Comparison of ENCODE assay signal across 34 cellular contexts in the genomic region with DNA sequence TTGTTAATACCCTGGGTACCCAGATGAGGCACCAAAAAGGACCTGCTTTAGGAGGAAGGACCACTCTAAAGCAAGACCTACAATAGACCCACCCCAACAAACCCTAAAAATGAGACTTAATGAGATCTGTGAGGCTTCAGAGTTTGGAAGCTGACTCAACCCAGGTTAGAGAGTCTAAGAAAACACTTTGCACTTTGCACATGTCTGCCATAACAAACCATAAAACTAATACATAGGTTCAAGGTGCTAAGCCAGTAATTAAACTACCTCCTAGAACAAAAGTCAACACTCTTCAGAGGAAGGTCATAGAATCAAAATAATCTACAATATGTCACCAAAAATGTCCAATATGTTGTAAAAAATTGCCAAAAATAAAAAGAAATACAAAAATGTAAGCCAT.
"Had no signal": no experiment of that assay in that cellular context is flagged by ENCODE, and none has a peak within 500 bp of the region (broad histone marks: within the 10 kb centered on the region; RNA-seq: fewer than 3 reads in every experiment).

No MANE protein-coding gene starts in this region.

- H3K27ac ChIP-seq: adrenal gland, ascending aorta, body of pancreas, brain microvascular endothelial cell, breast epithelium, cardiac muscle cell had no signal

- H3K4me1 ChIP-seq: adrenal gland, ascending aorta, body of pancreas, breast epithelium had no signal

- H3K36me3 ChIP-seq: adrenal gland, ascending aorta, brain microvascular endothelial cell, breast epithelium, cardiac muscle cell had no signal

- H3K4me3 ChIP-seq: adrenal gland, ascending aorta, body of pancreas, breast epithelium, cardiac muscle cell had no signal

- H3K27me3 ChIP-seq: adrenal gland, ascending aorta, body of pancreas, brain microvascular endothelial cell, breast epithelium, cardiac muscle cell had no signal

- H3K9me3 ChIP-seq: adrenal gland, ascending aorta, body of pancreas, breast epithelium had no signal

- FAIRE-seq: astrocyte had no signal

- ATAC-seq: activated naive CD4-positive, alpha-beta T cell treated with anti-CD3 and anti-CD28 coated beads, Interleukin-2, amount 50 U/mL, for 72 hours; activated naive CD8-positive, alpha-beta T cell treated with anti-CD3 and anti-CD28 coated beads, Interleukin-2, amount 50 U/mL, for 24 hours; activated T-cell treated with anti-CD3 and anti-CD28 coated beads, Interleukin-2, amount 50 U/mL, for 4 hours; activated T-cell treated with anti-CD3 and anti-CD28 coated beads, Interleukin-2, amount 50 U/mL, for 72 hours; activated T-helper 17 cell treated with anti-CD3 and anti-CD28 coated beads, Interleukin-2, amount 50 U/mL, for 72 hours; body of pancreas had no signal

- DNase-seq: activated effector memory CD4-positive, alpha-beta T cell treated with anti-CD3 and anti-CD28 coated beads, Interleukin-2, amount 50 U/mL, for 16 hours; activated effector memory CD4-positive, alpha-beta T cell treated with Interleukin-2 at 50 U/mL for 16 hours; activated gamma-delta T cell; activated gamma-delta T cell treated with Interleukin-2 at 50 U/mL for 16 hours; activated naive CD4-positive, alpha-beta T cell; activated naive CD4-positive, alpha-beta T cell treated with anti-CD3 and anti-CD28 coated beads for 36 hours; activated naive CD4-positive, alpha-beta T cell treated with anti-CD3 and anti-CD28 coated beads, Interleukin-2, amount 10 ng/mL, durations not matched to agents 7 days and 5 days; activated naive CD4-positive, alpha-beta T cell treated with anti-CD3 and anti-CD28 coated beads, Interleukin-2, amount 50 U/mL, for 16 hours; activated naive CD4-positive, alpha-beta T cell treated with Interleukin-2 at 50 U/mL for 16 hours; activated naive CD8-positive, alpha-beta T cell treated with anti-CD3 and anti-CD28 coated beads for 36 hours; activated naive CD8-positive, alpha-beta T cell treated with anti-CD3 and anti-CD28 coated beads, Interleukin-2, amount 10 ng/mL, durations not matched to agents 7 days and 5 days; activated naive CD8-positive, alpha-beta T cell treated with anti-CD3 and anti-CD28 coated beads, Interleukin-2, amount 50 U/mL, for 24 hours; activated T-cell treated with anti-CD3 and anti-CD28 coated beads for 4 hours; activated T-cell treated with anti-CD3 and anti-CD28 coated beads, Interleukin-2, amount 50 U/mL, for 1 hour; activated T-cell treated with anti-CD3 and anti-CD28 coated beads, Interleukin-2, amount 50 U/mL, for 24 hours; activated T-cell treated with anti-CD3 and anti-CD28 coated beads, Interleukin-2, amount 50 U/mL, for 4 hours; activated T-cell treated with anti-CD3 and anti-CD28 coated beads, Interleukin-2, amount 50 U/mL, for 48 hours; activated T-cell treated with anti-CD3 and anti-CD28 coated beads, Interleukin-2, amount 50 U/mL, for 72 hours; adrenal gland; amniotic stem cell; amygdala; anterior cingulate cortex; aorta; body of pancreas; brain microvascular endothelial cell; caudate nucleus; central memory CD4-positive, alpha-beta T cell; cerebellar nuclear complex had no signal
